In the genomic region with DNA sequence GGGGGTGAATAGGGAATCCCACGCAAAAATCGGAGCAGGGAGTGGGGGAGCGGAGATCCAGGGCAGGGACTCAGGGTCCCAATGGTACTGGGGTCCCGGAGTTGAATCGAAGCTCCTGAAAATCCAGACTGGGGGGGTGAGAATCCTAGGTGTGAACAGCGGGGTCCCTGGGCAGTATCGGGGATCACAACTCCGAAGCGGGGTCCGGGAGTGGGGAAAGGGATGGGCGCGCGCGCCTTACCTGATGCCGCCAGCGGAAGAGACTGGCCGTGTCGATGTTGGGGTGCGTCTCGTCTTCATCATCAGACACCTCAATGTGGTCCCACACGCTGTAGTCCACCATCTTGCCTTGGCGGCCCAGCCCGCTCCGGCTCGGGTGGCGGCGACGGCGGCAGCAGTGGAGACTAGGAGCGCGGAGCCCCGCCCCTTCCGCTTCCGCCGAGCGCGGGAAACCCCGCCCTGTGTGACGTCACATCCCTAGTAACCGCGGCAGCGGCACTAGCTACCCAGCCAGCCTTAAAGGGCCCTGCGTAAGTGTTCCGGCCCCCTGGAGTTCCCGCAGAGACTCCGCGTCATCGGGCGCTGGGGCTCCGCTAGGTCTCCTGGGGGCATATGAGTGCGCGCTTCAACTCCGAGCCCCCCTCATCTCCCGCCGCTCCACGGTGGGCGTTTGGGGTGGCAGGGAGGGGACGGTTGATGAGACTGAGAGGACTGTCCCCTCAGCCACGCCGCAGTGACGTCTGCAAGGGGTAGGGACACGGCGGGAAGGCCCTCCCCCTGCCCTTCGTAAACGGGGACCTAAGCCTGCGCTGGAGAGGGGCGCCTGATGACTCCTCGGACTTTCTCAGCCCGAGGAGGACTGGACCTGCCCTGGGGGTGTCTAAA, we compare ENCODE assay signal across 8 cellular contexts.
DNase-seq lines count a peak whose midpoint lies in the region; ATAC-seq lines count a peak whose summit lies in the region.

A gene (minus strand): TSS at position 406 of the 885 bp plus-strand sequence. CDS start 63 bp downstream, at position 343.

- DNase-seq in AG08396 (ENCODE audit: low spot score) (peak; percentile 99), NCI-H345 treated with DMSO at 0.1 percent for 48 hours (lab: John Stamatoyannopoulos, UW; ENCODE audit: unreplicated experiment) (peak; percentile 93), caudate nucleus (lab: John Stamatoyannopoulos, UW) (peak; percentile 57 to 97 (median 92)), islet precursor cell (peak; percentile 98)
- DNase-seq in activated CD4-positive, CD25-positive, alpha-beta regulatory T cell (lab: John Stamatoyannopoulos, UW): peak; percentile 94 to 96 (median 94)
- DNase-seq in stimulated activated CD4-positive, alpha-beta T cell treated with anti-CD3 and anti-CD28 coated beads, Interleukin-12 subunit alpha, Interleukin-12 subunit beta, amount 100 ng/mL, for 4 hours: peak; percentile 97

- peak; percentile 85 for ATAC-seq in GM19023 (IDR thresholded peaks at IDR 0.05; ENCODE audit: unreplicated experiment)
- ATAC-seq in HG03280 (IDR thresholded peaks at IDR 0.05; ENCODE audit: unreplicated experiment): peak; percentile 87

- peak within 1 kb of the TSS; percentile 70 for H3K27ac ChIP-seq in caudate nucleus (ENCODE audit: low read depth, low read length)

Comparison
In these comparisons a context has a peak if more than half of its experiments do, and no peak if none do; other contexts are left out.
1. Peak in every context shown above with its lines: DNase-seq, ATAC-seq and H3K27ac ChIP-seq.